ENCODE assay signal across 1 cellular context in the genomic region with DNA sequence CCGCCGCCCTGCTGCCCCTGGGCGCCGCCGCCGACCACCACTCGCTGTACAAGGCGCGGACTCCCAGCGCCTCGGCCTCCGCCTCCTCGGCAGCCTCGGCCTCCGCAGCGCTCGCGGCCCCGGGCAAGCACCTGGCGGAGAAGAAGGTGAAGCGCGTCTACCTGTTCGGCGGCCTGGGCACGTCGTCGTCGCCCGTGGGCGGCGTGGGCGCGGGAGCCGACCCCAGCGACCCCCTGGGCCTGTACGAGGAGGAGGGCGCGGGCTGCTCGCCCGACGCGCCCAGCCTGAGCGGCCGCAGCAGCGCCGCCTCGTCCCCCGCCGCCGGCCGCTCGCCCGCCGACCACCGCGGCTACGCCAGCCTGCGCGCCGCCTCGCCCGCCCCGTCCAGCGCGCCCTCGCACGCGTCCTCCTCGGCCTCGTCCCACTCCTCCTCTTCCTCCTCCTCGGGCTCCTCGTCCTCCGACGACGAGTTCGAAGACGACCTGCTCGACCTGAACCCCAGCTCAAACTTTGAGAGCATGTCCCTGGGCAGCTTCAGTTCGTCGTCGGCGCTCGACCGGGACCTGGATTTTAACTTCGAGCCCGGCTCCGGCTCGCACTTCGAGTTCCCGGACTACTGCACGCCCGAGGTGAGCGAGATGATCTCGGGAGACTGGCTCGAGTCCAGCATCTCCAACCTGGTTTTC.
TF ChIP-seq lines count a peak whose summit lies in the region.

No MANE protein-coding gene starts in this region.

TF ChIP-seq in HEK293, 187 proteins besides CTCF, POLR2A, EP300 and RAD21 (continued from another document):
- TF ChIP-seq ZBTB21 (tag by site-specific recombination; IDR thresholded peaks at IDR 0.05) (no peak), ZNF311 (tag by site-specific recombination; IDR thresholded peaks at IDR 0.05; ENCODE audit: borderline replicate concordance) (no peak), ZNF248 (tag by site-specific recombination; IDR thresholded peaks at IDR 0.05) (no peak), ZNF426 (tag by site-specific recombination; IDR thresholded peaks at IDR 0.05) (no peak), ZNF623 (tag by site-specific recombination; IDR thresholded peaks at IDR 0.05) (no peak), ZNF837 (tag by site-specific recombination; IDR thresholded peaks at IDR 0.05) (no peak), ZBTB48 (tag by site-specific recombination; IDR thresholded peaks at IDR 0.05) (no peak), ZEB2 (tag by site-specific recombination; IDR thresholded peaks at IDR 0.05) (no peak), OVOL3 (tag by site-specific recombination; IDR thresholded peaks at IDR 0.05) (no peak), ZIC2 (tag by site-specific recombination; IDR thresholded peaks at IDR 0.05) (no peak), ZNF48 (tag by site-specific recombination; IDR thresholded peaks at IDR 0.05) (no peak), ZNF791 (tag by site-specific recombination; IDR thresholded peaks at IDR 0.05) (no peak), ZBTB20 (tag by site-specific recombination; IDR thresholded peaks at IDR 0.05) (peak; percentile 37; the same call in 1 of the 2 replicates), ZNF112 (tag by site-specific recombination; IDR thresholded peaks at IDR 0.05) (no peak), ZNF19 (tag by site-specific recombination; IDR thresholded peaks at IDR 0.05; ENCODE audit: low read depth) (no peak), ZNF404 (tag by site-specific recombination; IDR thresholded peaks at IDR 0.05) (no peak), YY1 (tag by site-specific recombination; IDR thresholded peaks at IDR 0.05) (no peak), ZNF654 (tag by site-specific recombination; IDR thresholded peaks at IDR 0.05; ENCODE audit: low read depth) (no peak), ZFP3 (tag by site-specific recombination; IDR thresholded peaks at IDR 0.05; ENCODE audit: low read depth) (0 out of 2 replicates have a peak, but pooled peaks have one; percentile 2), ZNF707 (tag by site-specific recombination; IDR thresholded peaks at IDR 0.05) (no peak)
- TF ChIP-seq, protein P1, sequence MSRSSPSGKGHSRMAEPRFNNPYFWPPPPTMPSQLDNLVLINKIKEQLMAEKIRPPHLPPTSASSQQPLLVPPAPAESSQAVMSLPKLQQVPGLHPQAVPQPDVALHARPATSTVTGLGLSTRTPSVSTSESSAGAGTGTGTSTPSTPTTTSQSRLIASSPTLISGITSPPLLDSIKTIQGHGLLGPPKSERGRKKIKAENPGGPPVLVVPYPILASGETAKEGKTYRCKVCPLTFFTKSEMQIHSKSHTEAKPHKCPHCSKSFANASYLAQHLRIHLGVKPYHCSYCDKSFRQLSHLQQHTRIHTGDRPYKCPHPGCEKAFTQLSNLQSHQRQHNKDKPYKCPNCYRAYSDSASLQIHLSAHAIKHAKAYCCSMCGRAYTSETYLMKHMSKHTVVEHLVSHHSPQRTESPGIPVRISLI (tag by site-specific recombination; IDR thresholded peaks at IDR 0.05): no peak
- TF ChIP-seq, protein P2, sequence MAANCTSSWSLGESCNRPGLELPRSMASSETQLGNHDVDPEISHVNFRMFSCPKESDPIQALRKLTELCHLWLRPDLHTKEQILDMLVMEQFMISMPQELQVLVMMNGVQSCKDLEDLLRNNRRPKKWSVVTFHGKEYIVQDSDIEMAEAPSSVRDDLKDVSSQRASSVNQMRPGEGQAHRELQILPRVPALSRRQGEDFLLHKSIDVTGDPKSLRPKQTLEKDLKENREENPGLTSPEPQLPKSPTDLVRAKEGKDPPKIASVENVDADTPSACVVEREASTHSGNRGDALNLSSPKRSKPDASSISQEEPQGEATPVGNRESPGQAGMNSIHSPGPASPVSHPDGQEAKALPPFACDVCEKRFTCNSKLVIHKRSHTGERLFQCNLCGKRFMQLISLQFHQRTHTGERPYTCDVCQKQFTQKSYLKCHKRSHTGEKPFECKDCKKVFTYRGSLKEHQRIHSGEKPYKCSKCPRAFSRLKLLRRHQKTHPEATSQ (tag by site-specific recombination; IDR thresholded peaks at IDR 0.05): no peak
- TF ChIP-seq, protein P3, sequence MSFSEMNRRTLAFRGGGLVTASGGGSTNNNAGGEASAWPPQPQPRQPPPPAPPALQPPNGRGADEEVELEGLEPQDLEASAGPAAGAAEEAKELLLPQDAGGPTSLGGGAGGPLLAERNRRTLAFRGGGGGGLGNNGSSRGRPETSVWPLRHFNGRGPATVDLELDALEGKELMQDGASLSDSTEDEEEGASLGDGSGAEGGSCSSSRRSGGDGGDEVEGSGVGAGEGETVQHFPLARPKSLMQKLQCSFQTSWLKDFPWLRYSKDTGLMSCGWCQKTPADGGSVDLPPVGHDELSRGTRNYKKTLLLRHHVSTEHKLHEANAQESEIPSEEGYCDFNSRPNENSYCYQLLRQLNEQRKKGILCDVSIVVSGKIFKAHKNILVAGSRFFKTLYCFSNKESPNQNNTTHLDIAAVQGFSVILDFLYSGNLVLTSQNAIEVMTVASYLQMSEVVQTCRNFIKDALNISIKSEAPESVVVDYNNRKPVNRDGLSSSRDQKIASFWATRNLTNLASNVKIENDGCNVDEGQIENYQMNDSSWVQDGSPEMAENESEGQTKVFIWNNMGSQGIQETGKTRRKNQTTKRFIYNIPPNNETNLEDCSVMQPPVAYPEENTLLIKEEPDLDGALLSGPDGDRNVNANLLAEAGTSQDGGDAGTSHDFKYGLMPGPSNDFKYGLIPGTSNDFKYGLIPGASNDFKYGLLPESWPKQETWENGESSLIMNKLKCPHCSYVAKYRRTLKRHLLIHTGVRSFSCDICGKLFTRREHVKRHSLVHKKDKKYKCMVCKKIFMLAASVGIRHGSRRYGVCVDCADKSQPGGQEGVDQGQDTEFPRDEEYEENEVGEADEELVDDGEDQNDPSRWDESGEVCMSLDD (tag by site-specific recombination; IDR thresholded peaks at IDR 0.05): no peak
- TF ChIP-seq, protein P4, sequence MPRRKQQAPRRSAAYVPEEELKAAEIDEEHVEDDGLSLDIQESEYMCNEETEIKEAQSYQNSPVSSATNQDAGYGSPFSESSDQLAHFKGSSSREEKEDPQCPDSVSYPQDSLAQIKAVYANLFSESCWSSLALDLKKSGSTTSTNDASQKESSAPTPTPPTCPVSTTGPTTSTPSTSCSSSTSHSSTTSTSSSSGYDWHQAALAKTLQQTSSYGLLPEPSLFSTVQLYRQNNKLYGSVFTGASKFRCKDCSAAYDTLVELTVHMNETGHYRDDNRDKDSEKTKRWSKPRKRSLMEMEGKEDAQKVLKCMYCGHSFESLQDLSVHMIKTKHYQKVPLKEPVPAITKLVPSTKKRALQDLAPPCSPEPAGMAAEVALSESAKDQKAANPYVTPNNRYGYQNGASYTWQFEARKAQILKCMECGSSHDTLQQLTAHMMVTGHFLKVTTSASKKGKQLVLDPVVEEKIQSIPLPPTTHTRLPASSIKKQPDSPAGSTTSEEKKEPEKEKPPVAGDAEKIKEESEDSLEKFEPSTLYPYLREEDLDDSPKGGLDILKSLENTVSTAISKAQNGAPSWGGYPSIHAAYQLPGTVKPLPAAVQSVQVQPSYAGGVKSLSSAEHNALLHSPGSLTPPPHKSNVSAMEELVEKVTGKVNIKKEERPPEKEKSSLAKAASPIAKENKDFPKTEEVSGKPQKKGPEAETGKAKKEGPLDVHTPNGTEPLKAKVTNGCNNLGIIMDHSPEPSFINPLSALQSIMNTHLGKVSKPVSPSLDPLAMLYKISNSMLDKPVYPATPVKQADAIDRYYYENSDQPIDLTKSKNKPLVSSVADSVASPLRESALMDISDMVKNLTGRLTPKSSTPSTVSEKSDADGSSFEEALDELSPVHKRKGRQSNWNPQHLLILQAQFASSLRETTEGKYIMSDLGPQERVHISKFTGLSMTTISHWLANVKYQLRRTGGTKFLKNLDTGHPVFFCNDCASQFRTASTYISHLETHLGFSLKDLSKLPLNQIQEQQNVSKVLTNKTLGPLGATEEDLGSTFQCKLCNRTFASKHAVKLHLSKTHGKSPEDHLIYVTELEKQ (tag by site-specific recombination; IDR thresholded peaks at IDR 0.05; ENCODE audit: borderline replicate concordance): no peak
TF ChIP-seq in HEK293: peak in this region for 12.
